ENCODE assay signal across 8 cellular contexts in the genomic region with DNA sequence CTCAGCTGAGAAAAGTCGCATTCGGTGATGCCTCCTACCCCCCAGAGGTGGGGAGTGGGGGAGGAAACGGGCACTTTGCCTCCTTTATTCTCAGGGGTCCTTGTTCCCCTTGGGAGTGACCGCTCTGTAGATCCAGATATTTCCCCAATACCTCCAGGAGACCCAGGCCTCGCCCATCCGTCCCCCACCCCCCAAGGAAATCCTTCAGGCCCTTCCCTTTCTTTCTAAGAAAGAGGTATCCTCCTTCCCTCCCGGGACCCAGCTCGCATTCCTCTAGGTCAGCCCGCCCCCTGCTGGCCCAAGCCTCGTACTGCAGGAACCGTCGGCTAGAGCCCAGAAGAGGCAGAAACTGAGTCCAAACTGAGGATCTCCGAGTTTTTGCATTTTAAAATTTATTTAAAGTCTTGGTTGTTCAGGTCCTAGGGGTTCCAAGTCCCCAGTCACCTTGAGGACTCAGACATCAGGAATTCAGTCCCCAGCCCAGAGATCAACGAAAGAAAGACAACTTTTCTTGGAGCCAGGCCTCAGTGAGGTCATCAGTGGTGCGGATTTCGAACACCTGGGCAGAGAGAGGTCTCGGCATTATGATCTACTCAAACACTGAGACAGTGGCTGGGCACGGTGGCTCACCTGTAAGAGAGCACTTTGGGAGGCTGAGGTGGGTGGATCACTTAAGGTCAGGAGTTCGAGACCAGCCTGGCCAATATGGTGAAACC. TPM values are rescaled to one million over a fixed set of nuclear protein-coding genes. Genes with fewer than 3 reads are reported as not detected.
DNase-seq lines count a peak whose midpoint lies in the region; ATAC-seq and TF ChIP-seq lines count a peak whose summit lies in the region.

No MANE protein-coding gene starts in this region.

- H3K27me3 ChIP-seq in neutrophil (peaks cover under 1% of the 10 kb centered on the region), suprapubic skin (no peaks in the 10 kb centered on the region)

- peak overlapping the region; percentile 74 for H3K27ac ChIP-seq in neutrophil
- no peak overlapping the region for H3K27ac ChIP-seq in suprapubic skin

- intact Hi-C loops in Calu3 (cut with micrococcal nuclease; ENCODE audit: unreplicated experiment) = loop anchor here (1.0 to 10.0 kb wide), 5 partner anchors 115 to 363 kb away; no protein-coding TSS in a partner anchor

- no peaks in the 10 kb centered on the region for H3K9me3 Mint-ChIP-seq in Calu3 (ENCODE audit: low read depth, unreplicated experiment)

- no peak overlapping the region for H3K4me3 Mint-ChIP-seq in Calu3 (ENCODE audit: low read depth, unreplicated experiment)

- H3K4me3 ChIP-seq in foreskin fibroblast (ENCODE audit: low read depth in 1 of 2, low read length in 2 of 2) (no peak overlapping the region), neutrophil (ENCODE audit: low read depth in 1 of 2, low read length in 1 of 2) (peak overlapping the region in 1 of 2 experiments; percentile 38), suprapubic skin (no peak overlapping the region)

- H3K27ac Mint-ChIP-seq in Calu3 (ENCODE audit: unreplicated experiment) = no peak overlapping the region

- peak; percentile 98 for TF ChIP-seq RAD21 in Ishikawa (IDR thresholded peaks at IDR 0.05; ENCODE audit: low read depth)

- no peaks in the 10 kb centered on the region for H3K4me1 Mint-ChIP-seq in Calu3 (ENCODE audit: low read depth, unreplicated experiment)

- no peak for TF ChIP-seq POLR2A in suprapubic skin (IDR thresholded peaks at IDR 0.05)

- CTCF ChIA-PET in Calu3 (lab: Charles Lee) = interaction anchor here (0.5 to 1.8 kb wide), 4 partner anchors 200 to 937 kb away, joined by 3 to 11 read pairs (median 3); no protein-coding TSS in a partner anchor

- H3K9me3 ChIP-seq in neutrophil (peaks cover 3% of the 10 kb centered on the region), suprapubic skin (no peaks in the 10 kb centered on the region)

- peak; percentile 99 for TF ChIP-seq CTCF in Calu3 (IDR thresholded peaks at IDR 0.05; ENCODE audit: unreplicated experiment)
- peak; percentile 97 for TF ChIP-seq CTCF in foreskin fibroblast (IDR thresholded peaks at IDR 0.05; ENCODE audit: low read depth, low read length)
- peak; percentile 97 for TF ChIP-seq CTCF in neutrophil (IDR thresholded peaks at IDR 0.05)
- peak; percentile 96 to 98 for TF ChIP-seq CTCF in suprapubic skin (IDR thresholded peaks at IDR 0.05)

- H3K36me3 Mint-ChIP-seq in Calu3 (ENCODE audit: insufficient read depth, unreplicated experiment) = no peaks in the 10 kb centered on the region

- TF ChIP-seq EP300 in Ishikawa (IDR thresholded peaks at IDR 0.05; ENCODE audit: borderline replicate concordance) (no peak), suprapubic skin (IDR thresholded peaks at IDR 0.05) (no peak)

- peaks cover 38% of the 10 kb centered on the region for H3K27me3 Mint-ChIP-seq in Calu3 (ENCODE audit: unreplicated experiment)

- ATAC-seq in GM18498 (IDR thresholded peaks at IDR 0.05; ENCODE audit: unreplicated experiment) = no peak

- peaks cover 75 to 86% of the 10 kb centered on the region in 2 experiments for H3K4me1 ChIP-seq in neutrophil (ENCODE audit: control insufficient read depth in 1 of 2, insufficient read depth in 1 of 2, low read depth in 1 of 2, low read length in 1 of 2)
- no peaks in the 10 kb centered on the region for H3K4me1 ChIP-seq in suprapubic skin

- 32% methylated on average over 19 of the region's 19 CpGs for WGBS in suprapubic skin

- no TSS peak for BruUV-seq in Calu3 (replicated peaks; lab: Mats Ljungman, UMichigan)

- H3K36me3 ChIP-seq in neutrophil (peaks cover 87% of the 10 kb centered on the region), suprapubic skin (no peaks in the 10 kb centered on the region)

- DNase-seq in Calu3 (peak; percentile 94), RPMI8226 (peak; percentile 62), foreskin fibroblast (peak; percentile 48 to 85), suprapubic skin (ENCODE audit: low spot score in 2 of 2) (peak; percentile 90 to 94)
- DNase-seq in activated effector memory CD4-positive, alpha-beta T cell treated with Interleukin-2 at 50 U/mL for 16 hours = peak; percentile 68

TF ChIP-seq in Ishikawa, 13 proteins besides CTCF, POLR2A, EP300 and RAD21:
- no peak for TF ChIP-seq YY1 (IDR thresholded peaks at IDR 0.05; ENCODE audit: low read depth)
- no peak for TF ChIP-seq ZBTB7A (IDR thresholded peaks at IDR 0.05; ENCODE audit: low read depth)
- no peak for TF ChIP-seq NFIC (IDR thresholded peaks at IDR 0.05)
- TF ChIP-seq TEAD4 (IDR thresholded peaks at IDR 0.05) = 0 out of 2 replicates have a peak, but pooled peaks have one; percentile 28
- TF ChIP-seq CREB1 (IDR thresholded peaks at IDR 0.05; ENCODE audit: low read depth) = no peak

RNA-seq across cellular contexts. Expression of gene LRFN1, which starts 7.5 kb away (rescaled TPM):
- total RNA-seq in Calu3 (2022) (4.0 and 5.6 TPM in 2 replicates), suprapubic skin (1 to 10 TPM; 1.4 to 2.9 (median 2.0) TPM)

RNA-seq across cellular contexts. Expression of gene GMFG, which starts 7.7 kb away (rescaled TPM):
- total RNA-seq in Calu3 (2022) = not detected in 2 replicates
- total RNA-seq in suprapubic skin = 10 to 100 TPM in 1 of 4 donors, 1 to 10 TPM in 3; 1.9 to 16.2 (median 5.8) TPM

RNA-seq across cellular contexts. Expression of gene SAMD4B, which starts 14.1 kb away (rescaled TPM):
- 214 and 237 TPM in 2 replicates for total RNA-seq in Calu3 (2022)
- 100 to 1,000 TPM; 104 to 166 (median 113) TPM for total RNA-seq in suprapubic skin

RNA-seq across cellular contexts. Expression of gene IFNL1, which starts 31.9 kb away (rescaled TPM):
- total RNA-seq in Calu3 (2022) (1.0 and 1.1 TPM in 2 replicates), suprapubic skin (not detected)

RNA-seq across cellular contexts. Expression of gene IFNL2, which starts 60.0 kb away (rescaled TPM):
- total RNA-seq in Calu3 (2022) (not detected in 2 replicates), suprapubic skin (not detected)
